ENCODE assay signal across 25 cellular contexts in the genomic region with DNA sequence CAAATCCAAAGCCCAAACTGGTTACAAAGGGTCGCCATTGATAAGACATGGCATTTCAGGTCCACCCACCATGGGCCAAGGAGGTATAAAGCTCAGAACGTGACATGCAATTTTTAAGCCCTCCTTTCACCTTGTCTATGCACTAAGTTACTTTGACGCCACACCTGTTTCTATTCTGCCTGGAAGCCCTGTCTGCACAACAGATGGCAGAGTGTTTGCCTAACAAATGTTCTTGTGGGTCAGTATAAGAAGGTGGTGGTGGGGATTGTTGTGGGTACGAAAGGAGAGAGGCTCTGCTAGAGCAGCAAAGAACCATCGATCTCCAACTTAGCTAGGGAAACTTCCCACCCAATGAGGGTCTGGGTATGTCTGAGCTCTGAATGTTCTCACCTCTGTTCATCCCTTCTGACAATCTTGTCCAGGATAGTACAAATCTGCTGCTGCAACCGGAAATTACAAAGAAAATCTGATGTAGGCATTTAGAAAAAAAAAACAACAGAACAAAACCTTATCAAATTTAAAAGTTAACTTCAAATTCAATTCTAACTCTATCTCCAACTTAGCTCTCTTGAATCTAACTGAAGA.
A peak's percentile ranks its signal among the peaks of the same experiment; 100 is the strongest.
DNase-seq lines count a peak whose midpoint lies in the region; ATAC-seq and TF ChIP-seq lines count a peak whose summit lies in the region.
"Had no signal": no experiment of that assay in that cellular context is flagged by ENCODE, and none has a peak within 500 bp of the region (broad histone marks: within the 10 kb centered on the region; RNA-seq: fewer than 3 reads in every experiment).

No MANE protein-coding gene starts in this region.

- H3K36me3 ChIP-seq in left lung, result no peaks in the 10 kb centered on the region
- H3K36me3 ChIP-seq: pancreas had no signal

- no peak for ATAC-seq in activated naive CD4-positive, alpha-beta T cell treated with anti-CD3 and anti-CD28 coated beads, Interleukin-2, amount 50 U/mL, for 72 hours
- ATAC-seq in T-cell (replicated peaks in 1 of 4) (peak in 2 of 4 experiments; percentile 26 to 71), left lung (no peak)
- ATAC-seq: activated T-helper 17 cell treated with anti-CD3 and anti-CD28 coated beads, Interleukin-2, amount 50 U/mL, for 72 hours; effector memory CD8-positive, alpha-beta T cell; left lobe of liver had no signal

- H3K27me3 Mint-ChIP-seq in activated naive CD4-positive, alpha-beta T cell treated with anti-CD3 and anti-CD28 coated beads, Interleukin-2, amount 50 U/mL, for 24 hours, result no peaks in the 10 kb centered on the region
- no peaks in the 10 kb centered on the region for H3K27me3 Mint-ChIP-seq in T-cell
- H3K27me3 Mint-ChIP-seq: activated T-helper 17 cell treated with anti-CD3 and anti-CD28 coated beads, Interleukin-2, amount 50 U/mL, for 72 hours; effector memory CD8-positive, alpha-beta T cell had no signal

- peak; percentile 60 for DNase-seq in NCI-H2171 treated with DMSO at 0.1 percent for 48 hours (lab: John Stamatoyannopoulos, UW)
- DNase-seq in NCI-H2171 (lab: John Stamatoyannopoulos, UW), result no peak
- no peak for DNase-seq in activated naive CD4-positive, alpha-beta T cell treated with anti-CD3 and anti-CD28 coated beads, Interleukin-2, amount 50 U/mL, for 72 hours (ENCODE audit: low spot score in 2 of 2)
- no peak for DNase-seq in T-cell
- no peak for DNase-seq in left lung
- DNase-seq in GM13977 (ENCODE audit: low spot score), result no peak
- no peak for DNase-seq in hepatic stellate cell (ENCODE audit: low spot score)
- DNase-seq: 8988T; activated CD4-positive, alpha-beta T cell treated with anti-CD3 and anti-CD28 coated beads for 4 hours; Calu3; DND-41; effector memory CD8-positive, alpha-beta T cell; IMR-90; NCI-H1048; NCI-H1694 treated with DMSO at 0.1 percent for 48 hours; NCI-H510A; pancreas; SHP77 treated with DMSO at 0.1 percent for 48 hours; stimulated activated CD4-positive, alpha-beta T cell treated with anti-CD3 and anti-CD28 coated beads, Interleukin-4, amount 100 ng/mL, for 4 hours; trophoblast cell had no signal

- H3K27ac ChIP-seq in left lung, result no peak overlapping the region
- H3K27ac ChIP-seq: pancreas had no signal

- intact Hi-C loops in left lung (cut with DNase I), result no loop called here

- POLR2A ChIA-PET in T-cell (lab: Charles Lee), result interaction anchor here (0.6 to 1.6 kb wide), 5 partner anchors 16 to 1888 kb away, joined by 3 to 8 read pairs (median 3); no protein-coding TSS in a partner anchor

- peaks cover 5% of the 10 kb centered on the region for H3K9me3 Mint-ChIP-seq in activated naive CD4-positive, alpha-beta T cell treated with anti-CD3 and anti-CD28 coated beads, Interleukin-2, amount 50 U/mL, for 24 hours
- peaks cover 3 to 5% of the 10 kb centered on the region in 2 donors for H3K9me3 Mint-ChIP-seq in activated naive CD4-positive, alpha-beta T cell treated with anti-CD3 and anti-CD28 coated beads, Interleukin-2, amount 50 U/mL, for 72 hours
- peaks cover 0 to 5% (median 0%) of the 10 kb centered on the region in 3 donors for H3K9me3 Mint-ChIP-seq in T-cell
- H3K9me3 Mint-ChIP-seq: memory B cell, neural crest cell had no signal

- in situ Hi-C loops in GM13977 (cut with MboI; ENCODE audit: low pct_unique_long_range_greater_than_20kb, low sequenced_read_pairs, unreplicated experiment), result no loop called here

- peaks cover 20% of the 10 kb centered on the region for H3K36me3 Mint-ChIP-seq in activated naive CD4-positive, alpha-beta T cell treated with anti-CD3 and anti-CD28 coated beads, Interleukin-2, amount 50 U/mL, for 24 hours
- peaks cover 0 to 5% of the 10 kb centered on the region in 2 donors for H3K36me3 Mint-ChIP-seq in activated naive CD4-positive, alpha-beta T cell treated with anti-CD3 and anti-CD28 coated beads, Interleukin-2, amount 50 U/mL, for 72 hours
- peaks cover 26% of the 10 kb centered on the region for H3K36me3 Mint-ChIP-seq in T-cell
- H3K36me3 Mint-ChIP-seq: memory B cell had no signal

- H3K4me1 ChIP-seq in left lung, result no peaks in the 10 kb centered on the region
- H3K4me1 ChIP-seq: pancreas had no signal

- CTCF ChIA-PET in T-cell (lab: Charles Lee), result interaction anchor here (0.7 kb wide), 2 partner anchors 25 to 32 kb away, joined by 3 to 4 read pairs; no protein-coding TSS in a partner anchor

- H3K27me3 ChIP-seq in left lung, result no peaks in the 10 kb centered on the region
- H3K27me3 ChIP-seq: pancreas had no signal

- H3K4me1 Mint-ChIP-seq in activated naive CD4-positive, alpha-beta T cell treated with anti-CD3 and anti-CD28 coated beads, Interleukin-2, amount 50 U/mL, for 24 hours, result peaks cover 95% of the 10 kb centered on the region
- H3K4me1 Mint-ChIP-seq in T-cell, result peaks cover 53 to 91% (median 78%) of the 10 kb centered on the region in 3 donors
- H3K4me1 Mint-ChIP-seq: memory B cell had no signal

- H3K4me3 ChIP-seq in left lung, result no peak overlapping the region
- H3K4me3 ChIP-seq: pancreas had no signal

- no peak for TF ChIP-seq CTCF in left lung (IDR thresholded peaks at IDR 0.05)
- no peak for TF ChIP-seq CTCF in GM13977 (IDR thresholded peaks at IDR 0.05; ENCODE audit: extremely low read depth, insufficient read depth, missing control alignments)

- H3K9me3 ChIP-seq in left lung, result no peaks in the 10 kb centered on the region
- H3K9me3 ChIP-seq: pancreas had no signal

- H3K4me3 Mint-ChIP-seq in activated naive CD4-positive, alpha-beta T cell treated with anti-CD3 and anti-CD28 coated beads, Interleukin-2, amount 50 U/mL, for 24 hours, result peak overlapping the region; percentile 69
- peak overlapping the region in 1 of 3 donors; percentile 45 for H3K4me3 Mint-ChIP-seq in T-cell
- H3K4me3 Mint-ChIP-seq: activated T-helper 17 cell treated with anti-CD3 and anti-CD28 coated beads, Interleukin-2, amount 50 U/mL, for 72 hours; effector memory CD8-positive, alpha-beta T cell; memory B cell; neural crest cell had no signal

- H3K27ac Mint-ChIP-seq in activated naive CD4-positive, alpha-beta T cell treated with anti-CD3 and anti-CD28 coated beads, Interleukin-2, amount 50 U/mL, for 24 hours, result peak overlapping the region; percentile 80
- H3K27ac Mint-ChIP-seq in activated naive CD4-positive, alpha-beta T cell treated with anti-CD3 and anti-CD28 coated beads, Interleukin-2, amount 50 U/mL, for 72 hours, result peak overlapping the region in 1 of 2 donors; percentile 57
- H3K27ac Mint-ChIP-seq in T-cell, result peak overlapping the region; percentile 71
- H3K27ac Mint-ChIP-seq: activated T-helper 17 cell treated with anti-CD3 and anti-CD28 coated beads, Interleukin-2, amount 50 U/mL, for 72 hours; effector memory CD8-positive, alpha-beta T cell; memory B cell had no signal
